ENCODE assay signal across 9 cellular contexts in genomic region chr15:89243046-89243690, GRCh38. TPM values are rescaled to one million over a fixed set of nuclear protein-coding genes. Genes with fewer than 3 reads are reported as not detected.
DNase-seq lines count a peak whose midpoint lies in the region; ATAC-seq and TF ChIP-seq lines count a peak whose summit lies in the region.
"Had no signal": no experiment of that assay in that cellular context is flagged by ENCODE, and none has a peak within 500 bp of the region (broad histone marks: within the 10 kb centered on the region; RNA-seq: fewer than 3 reads in every experiment).

No MANE protein-coding gene starts in this region.

- H3F3A ChIP-seq in GM23338 (replicated peaks; ENCODE audit: low read depth) = no peaks in the 10 kb centered on the region

- H3K4me3 ChIP-seq in GM23338 (peak overlapping the region; percentile 99), heart right ventricle (peak overlapping the region; percentile 30 to 87 (median 73)), skeletal muscle cell (ENCODE audit: low read depth, low read length) (peak overlapping the region; percentile 89)

- CTCF ChIA-PET in activated CD4-positive, alpha-beta memory T cell treated with anti-CD3 and anti-CD28 coated beads for 36 hours (lab: Charles Lee) = interaction anchor here (0.6 to 4.7 kb wide), 9 partner anchors 12 to 338 kb away, joined by 3 to 70 read pairs (median 4); partner anchors contain the start of gene ABHD2

- H2AFZ ChIP-seq in GM23338 = peak overlapping the region; percentile 96

- H3K36me3 ChIP-seq in GM23338 (ENCODE audit: insufficient read depth) = peaks cover 10% of the 10 kb centered on the region
- peaks cover 0 to 8% (median 0%) of the 10 kb centered on the region in 9 donors for H3K36me3 ChIP-seq in heart right ventricle

- peaks cover 42% of the 10 kb centered on the region for H3K79me2 ChIP-seq in GM23338 (replicated peaks; ENCODE audit: insufficient read depth)

- peaks cover 3% of the 10 kb centered on the region; the same call in 1 of the 2 replicates for H3K9me2 ChIP-seq in GM23338 (ENCODE audit: insufficient read depth)

- intact Hi-C loops in activated CD4-positive, alpha-beta memory T cell treated with anti-CD3 and anti-CD28 coated beads for 36 hours (cut with micrococcal nuclease) = loop anchor here (1.0 to 10.0 kb wide), 4 partner anchors 39 to 348 kb away; partner anchors contain the start of genes ABHD2, HAPLN3 and POLG
- intact Hi-C loops in heart right ventricle (cut with DNase I) = loop anchor here in 2 of 10 donors (5.0 to 10.0 kb wide), 2 partner anchors 36 to 338 kb away; no protein-coding TSS in a partner anchor

- peaks cover 17% of the 10 kb centered on the region for H3K36me3 Mint-ChIP-seq in GM23338 (ENCODE audit: low read depth)
- peaks cover 35% of the 10 kb centered on the region for H3K36me3 Mint-ChIP-seq in activated CD4-positive, alpha-beta memory T cell treated with anti-CD3 and anti-CD28 coated beads for 36 hours

- TF ChIP-seq CTCF in GM23338 (conservative IDR thresholded peaks at IDR 0.05; ENCODE audit: low read depth in 2 of 2) (no peak), heart right ventricle (IDR thresholded peaks at IDR 0.05) (no peak)

- H4K20me1 ChIP-seq in GM23338 (replicated peaks; ENCODE audit: insufficient read depth) = peaks cover 17% of the 10 kb centered on the region; the same call in 1 of the 2 replicates

- H3K4me2 ChIP-seq in GM23338 = peak overlapping the region; percentile 94

- peaks cover 19% of the 10 kb centered on the region for H3K27me3 Mint-ChIP-seq in GM23338 (ENCODE audit: insufficient read depth, low read depth, poor library complexity)
- no peaks in the 10 kb centered on the region for H3K27me3 Mint-ChIP-seq in activated CD4-positive, alpha-beta memory T cell treated with anti-CD3 and anti-CD28 coated beads for 36 hours

- peaks cover 12% of the 10 kb centered on the region for H3K9me3 Mint-ChIP-seq in GM23338
- H3K9me3 Mint-ChIP-seq in activated CD4-positive, alpha-beta memory T cell treated with anti-CD3 and anti-CD28 coated beads for 36 hours = no peaks in the 10 kb centered on the region

- H3K27me3 ChIP-seq in GM23338 (ENCODE audit: insufficient read depth) (no peaks in the 10 kb centered on the region; the same call in 1 of the 2 replicates), heart right ventricle (no peaks in the 10 kb centered on the region)

- ATAC-seq in GM23338 = no peak; the same call in 2 of the 3 replicates
- ATAC-seq in heart right ventricle = peak in 6 of 8 donors; percentile 2 to 29 (median 20)
- ATAC-seq in HG03196 (IDR thresholded peaks at IDR 0.05; ENCODE audit: unreplicated experiment) = no peak
- ATAC-seq in GM21723 (IDR thresholded peaks at IDR 0.05; ENCODE audit: unreplicated experiment) = no peak
- ATAC-seq in HG02571 (IDR thresholded peaks at IDR 0.05; ENCODE audit: unreplicated experiment) = no peak
- no peak for ATAC-seq in HG03378 (IDR thresholded peaks at IDR 0.05; ENCODE audit: unreplicated experiment)

- H3K27ac ChIP-seq in GM23338 (ENCODE audit: low read depth) = no peak overlapping the region
- H3K27ac ChIP-seq in heart right ventricle = peak overlapping the region in 9 of 10 donors; percentile 2 to 82 (median 34)

- 21 to 32% methylated on average over 20 of the region's 20 CpGs for WGBS in heart right ventricle, 2 donors

- POLR2A ChIA-PET in activated CD4-positive, alpha-beta memory T cell treated with anti-CD3 and anti-CD28 coated beads for 36 hours (lab: Charles Lee) = interaction anchor here (1.3 to 2.4 kb wide), 2 partner anchors 13 to 36 kb away, joined by 3 to 9 read pairs; no protein-coding TSS in a partner anchor

- H3K4me1 Mint-ChIP-seq in GM23338 = peaks cover 22% of the 10 kb centered on the region
- peaks cover 27% of the 10 kb centered on the region for H3K4me1 Mint-ChIP-seq in activated CD4-positive, alpha-beta memory T cell treated with anti-CD3 and anti-CD28 coated beads for 36 hours (ENCODE audit: low read depth)

- peak; percentile 22 for DNase-seq in GM23338 (ENCODE audit: low spot score)
- DNase-seq in activated CD4-positive, alpha-beta memory T cell treated with anti-CD3 and anti-CD28 coated beads for 36 hours = no peak
- no peak for DNase-seq in heart right ventricle
- DNase-seq in skeletal muscle cell (ENCODE audit: low read depth) = peak; percentile 5

- H3K4me1 ChIP-seq in GM23338 (ENCODE audit: insufficient read depth) (peaks cover 22% of the 10 kb centered on the region; the same call in 1 of the 2 replicates), heart right ventricle (peaks cover 4 to 23% (median 14%) of the 10 kb centered on the region in 9 donors)

- H3K27ac Mint-ChIP-seq in GM23338 = peak overlapping the region; percentile 88
- H3K27ac Mint-ChIP-seq in activated CD4-positive, alpha-beta memory T cell treated with anti-CD3 and anti-CD28 coated beads for 36 hours = no peak overlapping the region

- H3K9me3 ChIP-seq in heart right ventricle = peaks cover 0 to 4% (median 0%) of the 10 kb centered on the region in 11 donors

- H3K4me3 Mint-ChIP-seq in GM23338 = peak overlapping the region; percentile 99
- H3K4me3 Mint-ChIP-seq in activated CD4-positive, alpha-beta memory T cell treated with anti-CD3 and anti-CD28 coated beads for 36 hours = peak overlapping the region; percentile 96

TF ChIP-seq in GM23338, 12 proteins besides CTCF, POLR2A, EP300 and RAD21 (continues in another document):
- TF ChIP-seq EZH2 (IDR thresholded peaks at IDR 0.05; ENCODE audit: low read depth, unreplicated experiment) (no peak), POLR2AphosphoS5 (IDR thresholded peaks at IDR 0.05; ENCODE audit: low read depth) (no peak), REST (IDR thresholded peaks at IDR 0.05; ENCODE audit: unreplicated experiment) (no peak), JUNB (IDR thresholded peaks at IDR 0.05; ENCODE audit: unreplicated experiment) (no peak), STAT1 (IDR thresholded peaks at IDR 0.05; ENCODE audit: unreplicated experiment) (no peak), ZNF114 (CRISPR knock-in tag; IDR thresholded peaks at IDR 0.05) (no peak), NANOG (IDR thresholded peaks at IDR 0.05; ENCODE audit: borderline replicate concordance) (no peak), ZNF331 (CRISPR knock-in tag; IDR thresholded peaks at IDR 0.05; ENCODE audit: low read depth) (no peak), CREB1 (CRISPR knock-in tag; IDR thresholded peaks at IDR 0.05; ENCODE audit: low read depth) (no peak)

RNA-seq across cellular contexts. Expression of gene FANCI, which starts 0.6 kb away (rescaled TPM):
- total RNA-seq in GM23338 (2014; rRNA removed; shearing (Covaris generic)) = 52.4 and 66.8 TPM in 2 replicates
- polyA plus RNA-seq in GM23338 (2016; fragmentation: Nextera tagmentation; extraction: Ambion mirVana) (57.6 and 63.6 TPM in 2 replicates), heart right ventricle (1 to 10 TPM; 1.3 to 2.2 TPM)
- 100 to 1,000 TPM; 208 to 213 TPM for total RNA-seq in activated CD4-positive, alpha-beta memory T cell treated with anti-CD3 and anti-CD28 coated beads for 36 hours
- 1 to 10 TPM; 1.6 to 9.9 (median 2.7) TPM for total RNA-seq in heart right ventricle

RNA-seq across cellular contexts. Expression of gene RLBP1, which starts 21.8 kb away (rescaled TPM):
- not detected in 2 replicates for total RNA-seq in GM23338 (2014; rRNA removed; shearing (Covaris generic))
- polyA plus RNA-seq in GM23338 (2016; fragmentation: Nextera tagmentation; extraction: Ambion mirVana) = not detected in 2 replicates
- total RNA-seq in activated CD4-positive, alpha-beta memory T cell treated with anti-CD3 and anti-CD28 coated beads for 36 hours = not detected
- total RNA-seq in heart right ventricle = not detected
- polyA plus RNA-seq in heart right ventricle = not detected
- total RNA-seq: RPMI7951 had no signal

Comparison
In these comparisons a context has a peak if more than half of its experiments do, and no peak if none do; other contexts are left out.
1. ATAC-seq: peak in heart right ventricle (6 of 8); none in GM23338 (single experiment), HG03196 (single experiment), GM21723 (single experiment), HG02571 (single experiment) and HG03378 (single experiment).
2. DNase-seq: peak in GM23338 (single experiment) and skeletal muscle cell (single experiment); none in activated CD4-positive, alpha-beta memory T cell treated with anti-CD3 and anti-CD28 coated beads for 36 hours (single experiment) and heart right ventricle (0 of 2).
3. Peak in every context shown above with its lines, with median percentiles within 50 percentile points of each other: H3K4me3 ChIP-seq.